In genomic region chr22:50079689-50080465, GRCh38 we compare ENCODE assay signal across 19 cellular contexts. TPM values are rescaled to one million over a fixed set of nuclear protein-coding genes. Genes with fewer than 3 reads are reported as not detected.
A peak's percentile ranks its signal among the peaks of the same experiment; 100 is the strongest.
DNase-seq lines count a peak whose midpoint lies in the region; ATAC-seq and TF ChIP-seq lines count a peak whose summit lies in the region.
"Had no signal": no experiment of that assay in that cellular context is flagged by ENCODE, and none has a peak within 500 bp of the region (broad histone marks: within the 10 kb centered on the region; RNA-seq: fewer than 3 reads in every experiment).

No MANE protein-coding gene starts in this region.

- no peak overlapping the region for H3K4me3 ChIP-seq in uterus
- H3K4me3 ChIP-seq: GM23248 had no signal

- no peaks in the 10 kb centered on the region for H3K36me3 Mint-ChIP-seq in mesothelial cell of epicardium

- H3K4me1 Mint-ChIP-seq in mesothelial cell of epicardium, result peaks cover 29% of the 10 kb centered on the region

- no peaks in the 10 kb centered on the region for H3K9me3 ChIP-seq in uterus

- H3K27ac ChIP-seq in RWPE1, result 0 out of 2 replicates have a peak overlapping the region, but pooled peaks have one; percentile 8
- H3K27ac ChIP-seq in uterus, result peak overlapping the region; percentile 76 to 77
- H3K27ac ChIP-seq: GM23248 had no signal

- no peaks in the 10 kb centered on the region for H3K4me1 ChIP-seq in uterus

- CTCF ChIA-PET in RWPE1 (lab: Yijun Ruan, JAX), result no interaction called here

- H3K4me3 Mint-ChIP-seq in mesothelial cell of epicardium, result no peak overlapping the region

- POLR2A ChIA-PET in RWPE1 (lab: Yijun Ruan, JAX; ENCODE audit: low non-redundant PET), result no interaction called here

- DNase-seq in GM13976 (ENCODE audit: low spot score), result peak; percentile 20
- no peak for DNase-seq in RWPE1 (ENCODE audit: low spot score)
- no peak for DNase-seq in mesothelial cell of epicardium (ENCODE audit: low spot score in 2 of 2, unreplicated experiment in 2 of 2)
- DNase-seq in uterus, result peak in 1 of 2 donors; percentile 51
- DNase-seq in SK-N-DZ (ENCODE audit: low spot score), result no peak
- no peak for DNase-seq in cerebellum (ENCODE audit: low spot score)
- DNase-seq: C1 segment of cervical spinal cord, DMS79 treated with DMSO at 0.1 percent for 48 hours, GM23248, KG1, MV-4-11, NCI-H1417, NCI-H187, NCI-H2107, NCI-H2227 treated with DMSO at 0.1 percent for 48 hours, NCI-H510A treated with DMSO at 0.1 percent for 48 hours, NCI-H774, SHP77 had no signal

- TF ChIP-seq CTCF in GM13976 (IDR thresholded peaks at IDR 0.05; ENCODE audit: borderline replicate concordance, control extremely low read depth, extremely low read depth, insufficient read depth, missing control alignments) (no peak), RWPE1 (conservative IDR thresholded peaks at IDR 0.05; ENCODE audit: low read depth) (no peak), mesothelial cell of epicardium (IDR thresholded peaks at IDR 0.05; ENCODE audit: unreplicated experiment) (no peak), uterus (IDR thresholded peaks at IDR 0.05) (no peak)

- H3K27me3 ChIP-seq in uterus, result no peaks in the 10 kb centered on the region

- intact Hi-C loops in uterus (cut with DNase I; ENCODE audit: low total_unique reads), result no loop called here

- H3K27me3 Mint-ChIP-seq in mesothelial cell of epicardium (ENCODE audit: low read depth), result no peaks in the 10 kb centered on the region

- H3K36me3 ChIP-seq in uterus, result no peaks in the 10 kb centered on the region

- peak overlapping the region; percentile 53 for H3K27ac Mint-ChIP-seq in mesothelial cell of epicardium

- H3K9me3 Mint-ChIP-seq in mesothelial cell of epicardium, result no peaks in the 10 kb centered on the region

- ATAC-seq in HG03432 (IDR thresholded peaks at IDR 0.05; ENCODE audit: unreplicated experiment), result no peak

- no peak for TF ChIP-seq POLR2A in uterus (IDR thresholded peaks at IDR 0.05)

- in situ Hi-C loops in GM13976 (cut with MboI; ENCODE audit: low sequenced_read_pairs, unreplicated experiment), result no loop called here

RNA-seq across cellular contexts. Expression of gene MLC1, which starts 5.3 kb away (rescaled TPM):
- total RNA-seq in mesothelial cell of epicardium (1.8 to 2.1 TPM (median 2.0 TPM) in 3 replicates), uterus (1 to 10 TPM in 1 of 4 donors, under 1 TPM in 2, not detected in 1; 0.29 to 1.9 (median 0.40) TPM), cerebellum (33.1 TPM)
- not detected in 2 replicates for polyA plus RNA-seq in SK-N-DZ (2014; cell fraction: cytosol; rRNA removed)
- not detected in 2 replicates for polyA plus RNA-seq in SK-N-DZ (2014; cell fraction: nucleus; rRNA removed)
- total RNA-seq: GM23248 had no signal
- polyA plus RNA-seq: GM23248 had no signal

RNA-seq across cellular contexts. Expression of gene MOV10L1, which starts 9.9 kb away (rescaled TPM):
- 1.7 to 3.5 TPM (median 2.8 TPM) in 3 replicates for total RNA-seq in mesothelial cell of epicardium
- total RNA-seq in uterus, result 1 to 10 TPM in 2 of 4 donors, not detected in 2; 1.8 to 3.4 TPM
- 0.41 TPM in 1 of 2 replicates, not detected in the other for polyA plus RNA-seq in SK-N-DZ (2014; cell fraction: cytosol; rRNA removed)
- polyA plus RNA-seq in SK-N-DZ (2014; cell fraction: nucleus; rRNA removed), result 0.24 and 0.64 TPM in 2 replicates
- total RNA-seq in cerebellum, result 2.7 TPM
- total RNA-seq: GM23248 had no signal
- polyA plus RNA-seq: GM23248 had no signal

RNA-seq across cellular contexts. Expression of gene TTLL8, which starts 21.8 kb away (rescaled TPM):
- 0.11 to 0.44 TPM (median 0.13 TPM) in 3 replicates for total RNA-seq in mesothelial cell of epicardium
- total RNA-seq in uterus, result not detected
- not detected in 2 replicates for polyA plus RNA-seq in SK-N-DZ (2014; cell fraction: cytosol; rRNA removed)
- polyA plus RNA-seq in SK-N-DZ (2014; cell fraction: nucleus; rRNA removed), result not detected in 2 replicates
- not detected for total RNA-seq in cerebellum
- total RNA-seq: GM23248 had no signal
- polyA plus RNA-seq: GM23248 had no signal

Comparison
In these comparisons a context has a peak if more than half of its experiments do, and no peak if none do; other contexts are left out.
1. RNA of gene MLC1, which starts 5.3 kb away (total RNA-seq): 33.1 TPM in cerebellum (single experiment); 1.8 to 2.1 TPM in mesothelial cell of epicardium and 0.29 to 1.9 TPM in uterus; every median in the first group is over 10 times any median in the second.